In the genomic region with DNA sequence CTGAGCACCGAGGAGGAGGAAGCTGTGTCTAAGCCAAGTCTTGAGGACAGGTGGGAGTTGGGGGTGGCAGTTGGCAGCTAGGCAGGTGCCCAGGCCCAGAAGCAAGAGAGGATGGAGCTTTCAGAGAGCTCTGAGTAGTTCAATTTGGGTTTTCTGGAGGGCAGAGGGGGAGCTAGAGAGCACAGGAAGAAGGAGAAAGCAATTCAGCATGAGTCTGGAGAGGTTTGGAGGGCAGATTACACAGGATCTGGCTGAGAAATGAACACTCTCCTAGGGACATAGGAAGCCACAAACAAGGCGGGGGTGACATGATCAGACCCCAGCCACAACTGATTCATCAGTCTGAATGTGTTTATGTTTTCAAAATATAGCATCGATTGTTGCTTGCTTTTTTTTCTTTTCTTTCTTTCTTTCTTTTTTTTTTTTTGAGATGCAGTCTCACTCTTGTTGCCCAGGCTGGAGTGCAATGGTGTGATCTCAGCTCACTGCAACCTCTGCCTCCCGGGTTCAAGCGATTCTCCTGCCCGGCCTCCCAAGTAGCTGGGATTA, we compare ENCODE assay signal across 8 cellular contexts. TPM values are rescaled to one million over a fixed set of nuclear protein-coding genes. Genes with fewer than 3 reads are reported as not detected.
DNase-seq lines count a peak whose midpoint lies in the region; ATAC-seq and TF ChIP-seq lines count a peak whose summit lies in the region.

No MANE protein-coding gene starts in this region.

- H3K4me3 ChIP-seq in astrocyte of the spinal cord (ENCODE audit: low read depth, low read length), result no peak overlapping the region

- no peak for ATAC-seq in HG03571 (IDR thresholded peaks at IDR 0.05; ENCODE audit: unreplicated experiment)
- ATAC-seq in GM21528 (IDR thresholded peaks at IDR 0.05; ENCODE audit: low FRiP score, unreplicated experiment), result no peak

- in situ Hi-C loops in astrocyte of the spinal cord (cut with HindIII; ENCODE audit: low sequenced_read_pairs), result no loop called here

- peak; percentile 84 for TF ChIP-seq CTCF in astrocyte of the spinal cord (IDR thresholded peaks at IDR 0.05; ENCODE audit: low read depth, low read length)

- DNase-seq in 8988T (peak; percentile 67), GM03348 (ENCODE audit: low spot score) (peak; percentile 82), NCI-H510A (lab: John Stamatoyannopoulos, UW) (peak; percentile 51), astrocyte of the spinal cord (ENCODE audit: low read depth, low spot score) (peak; percentile 52), lung microvascular endothelial cell (ENCODE audit: low read depth in 2 of 2) (peak; percentile 28 to 63), NCI-H345 (lab: John Stamatoyannopoulos, UW) (no peak)

RNA-seq across cellular contexts. Expression of a gene that starts 23.8 kb away (rescaled TPM):
- total RNA-seq in lung microvascular endothelial cell, result 59.9 and 68.8 TPM in 2 replicates
